Comparison of ENCODE assay signal across 21 cellular contexts in genomic region chr22:47457509-47458300, GRCh38.
DNase-seq lines count a peak whose midpoint lies in the region; TF ChIP-seq lines count a peak whose summit lies in the region.
"Had no signal": no experiment of that assay in that cellular context is flagged by ENCODE, and none has a peak within 500 bp of the region (broad histone marks: within the 10 kb centered on the region; RNA-seq: fewer than 3 reads in every experiment).

No MANE protein-coding gene starts in this region.

- TF ChIP-seq POLR2A in esophagus muscularis mucosa (IDR thresholded peaks at IDR 0.05; ENCODE audit: low read depth): no peak

- H3K27me3 ChIP-seq in esophagus muscularis mucosa (peaks cover 0 to 1% (median 0%) of the 10 kb centered on the region in 4 donors), ascending aorta (no peaks in the 10 kb centered on the region)
- H3K27me3 ChIP-seq: BE2C; BLaER1 treated with 17β-estradiol and CSF1 and Interleukin-3, amounts not matched to agents 10 nM and 100 nM had no signal

- intact Hi-C loops in esophagus muscularis mucosa (cut with DNase I) (no loop called here), ascending aorta (cut with DNase I) (no loop called here)

- WGBS in esophagus muscularis mucosa: 83% methylated on average over 17 of the region's 23 CpGs

- TF ChIP-seq CTCF in esophagus muscularis mucosa (IDR thresholded peaks at IDR 0.05) (no peak), ascending aorta (IDR thresholded peaks at IDR 0.05) (no peak)

- peak; percentile 91 for DNase-seq in Jurkat, Clone E6-1 (ENCODE audit: low read depth, low spot score)
- DNase-seq in esophagus muscularis mucosa (ENCODE audit: extremely low spot score) (peak; percentile 90), mesenteric fat pad (ENCODE audit: low spot score) (peak; percentile 73), kidney glomerular epithelial cell (lab: John Stamatoyannopoulos, UW) (no peak), inferior parietal cortex (ENCODE audit: extremely low spot score) (no peak), ascending aorta (ENCODE audit: low spot score in 2 of 2) (no peak), ecto neural progenitor cell (ENCODE audit: low spot score) (no peak)
- DNase-seq: 8988T; ACHN; AML-193; BE2C; Calu3; CD4-positive, alpha-beta T cell; COR-L47; DMS153; DND-41; GOT3; HFFc6 had no signal

- no peak for TF ChIP-seq EP300 in esophagus muscularis mucosa (IDR thresholded peaks at IDR 0.05)

- H3K36me3 ChIP-seq in esophagus muscularis mucosa (no peaks in the 10 kb centered on the region), ascending aorta (no peaks in the 10 kb centered on the region)
- H3K36me3 ChIP-seq: BE2C; BLaER1 treated with 17β-estradiol and CSF1 and Interleukin-3, amounts not matched to agents 10 nM and 100 nM; HAP-1 had no signal

- H3K4me3 ChIP-seq in Jurkat, Clone E6-1 (ENCODE audit: low read length): no peak overlapping the region
- H3K4me3 ChIP-seq in esophagus muscularis mucosa: no peak overlapping the region
- no peak overlapping the region for H3K4me3 ChIP-seq in ascending aorta
- H3K4me3 ChIP-seq: A549; BLaER1 treated with 17β-estradiol and CSF1 and Interleukin-3, amounts not matched to agents 10 nM and 100 nM; HAP-1 had no signal

- no peaks in the 10 kb centered on the region for H3K4me1 ChIP-seq in esophagus muscularis mucosa
- H3K4me1 ChIP-seq in ascending aorta: no peaks in the 10 kb centered on the region
- H3K4me1 ChIP-seq: A549; BE2C; BLaER1 treated with 17β-estradiol and CSF1 and Interleukin-3, amounts not matched to agents 10 nM and 100 nM; HAP-1 had no signal

- H3K9me3 ChIP-seq in esophagus muscularis mucosa (peaks cover 0 to 16% (median 14%) of the 10 kb centered on the region in 4 donors), ascending aorta (peaks cover 0 to 4% of the 10 kb centered on the region in 2 donors)
- H3K9me3 ChIP-seq: BE2C, HAP-1 had no signal

- H3K27ac ChIP-seq in esophagus muscularis mucosa (replicated peaks in 1 of 4): no peak overlapping the region
- H3K27ac ChIP-seq in ascending aorta: no peak overlapping the region
- H3K27ac ChIP-seq: A549; BLaER1 treated with 17β-estradiol and CSF1 and Interleukin-3, amounts not matched to agents 10 nM and 100 nM had no signal

Comparison
In these comparisons a context has a peak if more than half of its experiments do, and no peak if none do; other contexts are left out.
1. DNase-seq: peak in Jurkat, Clone E6-1 (single experiment), esophagus muscularis mucosa (single experiment) and mesenteric fat pad (single experiment); none in kidney glomerular epithelial cell (single experiment), inferior parietal cortex (single experiment), ascending aorta (0 of 2) and ecto neural progenitor cell (single experiment).